15 cellular contexts compared by ENCODE assay signal in genomic region chr3:134602440-134602814, GRCh38. TPM values are rescaled to one million over a fixed set of nuclear protein-coding genes. Genes with fewer than 3 reads are reported as not detected.
DNase-seq lines count a peak whose midpoint lies in the region; ATAC-seq, FAIRE-seq and TF ChIP-seq lines count a peak whose summit lies in the region.
"Had no signal": no experiment of that assay in that cellular context is flagged by ENCODE, and none has a peak within 500 bp of the region (broad histone marks: within the 10 kb centered on the region; RNA-seq: fewer than 3 reads in every experiment).

No MANE protein-coding gene starts in this region.

- H3K27me3 ChIP-seq in right atrium auricular region (no peaks in the 10 kb centered on the region), ectodermal cell (ENCODE audit: control insufficient read depth, insufficient read depth, low read length, poor library complexity, severe bottlenecking) (peaks cover 4% of the 10 kb centered on the region), neuron (ENCODE audit: insufficient read depth, low read length) (no peaks in the 10 kb centered on the region)

- TF ChIP-seq CTCF in right atrium auricular region (IDR thresholded peaks at IDR 0.05): no peak
- TF ChIP-seq CTCF in GM20000 (IDR thresholded peaks at IDR 0.05; ENCODE audit: extremely low read depth, missing control alignments): no peak

- no peaks in the 10 kb centered on the region for H3K36me3 ChIP-seq in right atrium auricular region
- no peaks in the 10 kb centered on the region for H3K36me3 ChIP-seq in ectodermal cell (ENCODE audit: control insufficient read depth, insufficient read depth, low read length)
- H3K36me3 ChIP-seq in neuron (ENCODE audit: insufficient read depth, low read length): no peaks in the 10 kb centered on the region

- no peak overlapping the region for H2AFZ ChIP-seq in neuron (ENCODE audit: low read depth, low read length)

- DNase-seq in Right ventricle myocardium superior (no peak), right atrium auricular region (ENCODE audit: low spot score) (no peak), GM20000 (ENCODE audit: low spot score) (no peak), islet precursor cell (no peak), GM12891 (ENCODE audit: insufficient read length, low spot score) (no peak)
- DNase-seq: CD8-positive, alpha-beta memory T cell; NCI-H2029; NCI-H2171 had no signal

- H3K4me1 ChIP-seq in right atrium auricular region: peaks cover 0 to 4% of the 10 kb centered on the region in 2 donors
- peaks cover 47% of the 10 kb centered on the region for H3K4me1 ChIP-seq in ectodermal cell (ENCODE audit: control insufficient read depth, insufficient read depth, low read length)
- H3K4me1 ChIP-seq in neuron (ENCODE audit: insufficient read depth, low read length): peaks cover 50% of the 10 kb centered on the region

- H3K4me3 ChIP-seq in right atrium auricular region: no peak overlapping the region
- H3K4me3 ChIP-seq in ectodermal cell (ENCODE audit: insufficient read depth, low read depth, low read length): no peak overlapping the region
- H3K4me3 ChIP-seq in neuron (ENCODE audit: low read length): peak overlapping the region; percentile 11

- H3K9me3 ChIP-seq in right atrium auricular region (no peaks in the 10 kb centered on the region), ectodermal cell (ENCODE audit: control insufficient read depth, low read length) (no peaks in the 10 kb centered on the region), neuron (ENCODE audit: low read length) (no peaks in the 10 kb centered on the region)

- peak; percentile 6 for ATAC-seq in Right ventricle myocardium superior (ENCODE audit: poor library complexity)
- ATAC-seq in GM21515 (IDR thresholded peaks at IDR 0.05; ENCODE audit: unreplicated experiment): no peak

- TF ChIP-seq POLR2A in GM12891 (IDR thresholded peaks at IDR 0.05; ENCODE audit: low read depth, low read length): no peak

- WGBS in ectodermal cell, 2 experiments: 49 to 50% methylated on average over 6 of the region's 6 CpGs

- H3K27ac ChIP-seq in right atrium auricular region: no peak overlapping the region
- H3K27ac ChIP-seq in ectodermal cell (ENCODE audit: insufficient read depth, low read depth, low read length, poor library complexity, severe bottlenecking): peak overlapping the region; percentile 44
- H3K27ac ChIP-seq: KMS-11 had no signal

- no peak for FAIRE-seq in GM12891 (lab: Jason Lieb, UNC)
- FAIRE-seq: D721Med had no signal

- intact Hi-C loops in Right ventricle myocardium superior (cut with DNase I): loop anchor here (10.0 kb wide), 1 partner anchor 902 kb away; no protein-coding TSS in a partner anchor

TF ChIP-seq in GM12891, 5 proteins besides CTCF, POLR2A, EP300 and RAD21:
- TF ChIP-seq SPI1 (IDR thresholded peaks at IDR 0.05; ENCODE audit: low read depth, low read length) (no peak), POU2F2 (IDR thresholded peaks at IDR 0.05; ENCODE audit: low read depth, low read length) (no peak), TAF1 (IDR thresholded peaks at IDR 0.05; ENCODE audit: low read depth, low read length) (no peak), POLR2AphosphoS5 (IDR thresholded peaks at IDR 0.05; ENCODE audit: low read depth, low read length) (no peak), PAX5 (IDR thresholded peaks at IDR 0.05; ENCODE audit: insufficient read depth, low read length, severe bottlenecking) (no peak)

RNA-seq across cellular contexts. Expression of gene KY, which starts 48.4 kb away (rescaled TPM):
- 13.7 TPM for total RNA-seq in Right ventricle myocardium superior
- total RNA-seq in right atrium auricular region: under 1 TPM; 0.33 to 0.59 TPM
- polyA plus RNA-seq in ectodermal cell (2013, experiment 1 of 4): not detected
- 0.18 TPM for polyA plus RNA-seq in ectodermal cell (2013, experiment 2 of 4)
- not detected for polyA plus RNA-seq in ectodermal cell (2013, experiment 3 of 4)
- polyA plus RNA-seq in ectodermal cell (2013, experiment 4 of 4): 0.16 TPM
- not detected for polyA plus RNA-seq in GM12891 (2012; ENCODE audit: low read depth, missing spikeins)
- total RNA-seq: A172; CD8-positive, alpha-beta memory T cell; G401 had no signal
